In genomic region chr12:67068773-67069450, GRCh38 we compare ENCODE assay signal across 8 cellular contexts.
DNase-seq lines count a peak whose midpoint lies in the region; ATAC-seq and TF ChIP-seq lines count a peak whose summit lies in the region.

No MANE protein-coding gene starts in this region.

- H3K4me3 ChIP-seq in HFF-Myc (replicated peaks; ENCODE audit: low read depth, low read length) (peak overlapping the region; percentile 28), mucosa of descending colon (peak overlapping the region; percentile 26), thymus (ENCODE audit: low read length) (peak overlapping the region; percentile 69)

- H3K36me3 ChIP-seq in mucosa of descending colon (ENCODE audit: low read depth) (no peaks in the 10 kb centered on the region), thymus (ENCODE audit: control insufficient read depth, insufficient read depth) (no peaks in the 10 kb centered on the region)

- TF ChIP-seq CTCF in HFF-Myc (IDR thresholded peaks at IDR 0.05; ENCODE audit: low read depth, low read length, missing control alignments) (no peak), mucosa of descending colon (IDR thresholded peaks at IDR 0.05) (no peak)

- H3K27me3 ChIP-seq in thymus (ENCODE audit: control insufficient read depth, insufficient read depth), result peaks cover 26% of the 10 kb centered on the region

- H3K9me3 ChIP-seq in mucosa of descending colon (no peaks in the 10 kb centered on the region), thymus (ENCODE audit: control insufficient read depth) (no peaks in the 10 kb centered on the region)

- no peak overlapping the region for H3K27ac Mint-ChIP-seq in activated CD4-positive, alpha-beta T cell treated with anti-CD3 and anti-CD28 coated beads, Interleukin-2, amount 10 ng/mL, durations not matched to agents 7 days and 5 days
- no peak overlapping the region for H3K27ac Mint-ChIP-seq in effector memory CD8-positive, alpha-beta T cell

- WGBS in thymus, result under 1% methylated on average over 81 of the region's 81 CpGs

- H3K4me3 Mint-ChIP-seq in activated CD4-positive, alpha-beta T cell treated with anti-CD3 and anti-CD28 coated beads, Interleukin-2, amount 10 ng/mL, durations not matched to agents 7 days and 5 days, result peak overlapping the region; percentile 81
- H3K4me3 Mint-ChIP-seq in effector memory CD8-positive, alpha-beta T cell, result peak overlapping the region; percentile 78 to 86

- no peaks in the 10 kb centered on the region for H3K36me3 Mint-ChIP-seq in activated CD4-positive, alpha-beta T cell treated with anti-CD3 and anti-CD28 coated beads, Interleukin-2, amount 10 ng/mL, durations not matched to agents 7 days and 5 days (ENCODE audit: low read depth)
- H3K36me3 Mint-ChIP-seq in effector memory CD8-positive, alpha-beta T cell (ENCODE audit: insufficient read depth), result peaks cover 4% of the 10 kb centered on the region

- CTCF ChIA-PET in activated CD4-positive, alpha-beta T cell treated with anti-CD3 and anti-CD28 coated beads, Interleukin-2, amount 10 ng/mL, durations not matched to agents 7 days and 5 days (lab: Charles Lee), result no interaction called here

- POLR2A ChIA-PET in activated CD4-positive, alpha-beta T cell treated with anti-CD3 and anti-CD28 coated beads, Interleukin-2, amount 10 ng/mL, durations not matched to agents 7 days and 5 days (lab: Charles Lee), result no interaction called here

- intact Hi-C loops in mucosa of descending colon (cut with DNase I, micrococcal nuclease), result no loop called here

- peaks cover 58% of the 10 kb centered on the region for H3K27me3 Mint-ChIP-seq in activated CD4-positive, alpha-beta T cell treated with anti-CD3 and anti-CD28 coated beads, Interleukin-2, amount 10 ng/mL, durations not matched to agents 7 days and 5 days
- peaks cover 50 to 71% of the 10 kb centered on the region in 2 donors for H3K27me3 Mint-ChIP-seq in effector memory CD8-positive, alpha-beta T cell

- H3K9me3 Mint-ChIP-seq in activated CD4-positive, alpha-beta T cell treated with anti-CD3 and anti-CD28 coated beads, Interleukin-2, amount 10 ng/mL, durations not matched to agents 7 days and 5 days, result no peaks in the 10 kb centered on the region
- H3K9me3 Mint-ChIP-seq in effector memory CD8-positive, alpha-beta T cell, result no peaks in the 10 kb centered on the region

- peak; percentile 63 for ATAC-seq in effector memory CD8-positive, alpha-beta T cell (replicated peaks)
- peak; percentile 73 for ATAC-seq in mucosa of descending colon

- peaks cover 16% of the 10 kb centered on the region for H3K4me1 Mint-ChIP-seq in activated CD4-positive, alpha-beta T cell treated with anti-CD3 and anti-CD28 coated beads, Interleukin-2, amount 10 ng/mL, durations not matched to agents 7 days and 5 days
- H3K4me1 Mint-ChIP-seq in effector memory CD8-positive, alpha-beta T cell (ENCODE audit: low read depth in 2 of 2), result peaks cover 8 to 14% of the 10 kb centered on the region in 2 donors

- H3K4me1 ChIP-seq in mucosa of descending colon (ENCODE audit: low read depth), result no peaks in the 10 kb centered on the region
- no peaks in the 10 kb centered on the region for H3K4me1 ChIP-seq in thymus (ENCODE audit: control insufficient read depth, insufficient read depth, low read length)

- peak; percentile 41 for DNase-seq in DMS153 treated with DMSO at 0.1 percent for 48 hours (lab: John Stamatoyannopoulos, UW; ENCODE audit: unreplicated experiment)
- no peak for DNase-seq in DMS153 (lab: John Stamatoyannopoulos, UW)
- DNase-seq in HFF-Myc (ENCODE audit: extremely low read depth, low read depth), result no peak
- peak; percentile 66 for DNase-seq in NCI-H1105 (lab: John Stamatoyannopoulos, UW)
- peak; percentile 41 for DNase-seq in activated CD4-positive, alpha-beta T cell treated with anti-CD3 and anti-CD28 coated beads, Interleukin-2, amount 10 ng/mL, durations not matched to agents 7 days and 5 days
- DNase-seq in effector memory CD8-positive, alpha-beta T cell, result peak in 1 of 3 experiments; percentile 15
- peak; percentile 56 to 78 (median 60) for DNase-seq in mucosa of descending colon

- peak overlapping the region; percentile 31 for H3K27ac ChIP-seq in thymus (ENCODE audit: low read depth)

Comparison
In these comparisons a context has a peak if more than half of its experiments do, and no peak if none do; other contexts are left out.
1. DNase-seq: peak in DMS153 treated with DMSO at 0.1 percent for 48 hours (single experiment), NCI-H1105 (single experiment), activated CD4-positive, alpha-beta T cell treated with anti-CD3 and anti-CD28 coated beads, Interleukin-2, amount 10 ng/mL, durations not matched to agents 7 days and 5 days (single experiment) and mucosa of descending colon (3 of 3); none in DMS153 (single experiment) and HFF-Myc (single experiment).
2. Peak in every context shown above with its lines, with median percentiles within 50 percentile points of each other: H3K4me3 ChIP-seq.